13 cellular contexts compared by ENCODE assay signal in genomic region chr1:25329336-25329735, GRCh38. TPM values are rescaled to one million over a fixed set of nuclear protein-coding genes. Genes with fewer than 3 reads are reported as not detected.
DNase-seq lines count a peak whose midpoint lies in the region; ATAC-seq and TF ChIP-seq lines count a peak whose summit lies in the region.
"Not testable (repeated sequence)": the region's sequence is repeated elsewhere in the genome, so short reads cannot be mapped to it uniquely, and the experiment has no call there.
"Had no signal": no experiment of that assay in that cellular context is flagged by ENCODE, and none has a peak within 500 bp of the region (broad histone marks: within the 10 kb centered on the region; RNA-seq: fewer than 3 reads in every experiment).

No MANE protein-coding gene starts in this region.

- not testable (repeated sequence) for TF ChIP-seq CTCF in activated CD8-positive, alpha-beta T cell treated with anti-CD3 and anti-CD28 coated beads for 36 hours (IDR thresholded peaks at IDR 0.05); left ventricle myocardium inferior (IDR thresholded peaks at IDR 0.05; ENCODE audit: borderline replicate concordance)

- H3K4me3 ChIP-seq in ACC112 (ENCODE audit: low read depth, low read length); CD8-positive, alpha-beta memory T cell (ENCODE audit: low read length); left ventricle myocardium inferior: not testable (repeated sequence)

- ATAC-seq in T-helper 17 cell; activated CD8-positive, alpha-beta T cell treated with anti-CD3 and anti-CD28 coated beads for 36 hours; natural killer cell treated with Interleukin-12 subunit alpha and Interleukin-12 subunit beta and Interleukin-15 and Interleukin-18, amount 100 ng/mL, for 72 hours: not testable (repeated sequence)

- intact Hi-C loops in activated CD8-positive, alpha-beta T cell treated with anti-CD3 and anti-CD28 coated beads for 36 hours (cut with micrococcal nuclease); left ventricle myocardium inferior (cut with micrococcal nuclease): not testable (repeated sequence)

- not testable (repeated sequence) for DNase-seq in CD8-positive, alpha-beta memory T cell; T-helper 17 cell; activated CD8-positive, alpha-beta T cell treated with anti-CD3 and anti-CD28 coated beads for 36 hours; left ventricle myocardium inferior; natural killer cell treated with Interleukin-12 subunit alpha and Interleukin-12 subunit beta and Interleukin-15 and Interleukin-18, amount 100 ng/mL, for 72 hours (ENCODE audit: low spot score)

- POLR2A ChIA-PET in CD8-positive, alpha-beta memory T cell (lab: Charles Lee); activated CD8-positive, alpha-beta T cell treated with anti-CD3 and anti-CD28 coated beads for 36 hours (lab: Charles Lee): not testable (repeated sequence)

- H3K27me3 Mint-ChIP-seq in CD8-positive, alpha-beta memory T cell; T-helper 17 cell; activated CD8-positive, alpha-beta T cell treated with anti-CD3 and anti-CD28 coated beads for 36 hours; activated naive CD8-positive, alpha-beta T cell; natural killer cell treated with Interleukin-12 subunit alpha and Interleukin-12 subunit beta and Interleukin-15 and Interleukin-18, amount 100 ng/mL, for 72 hours: not testable (repeated sequence)

- not testable (repeated sequence) for H3K27me3 ChIP-seq in ACC112 (ENCODE audit: insufficient read depth, low read length); CD8-positive, alpha-beta memory T cell (ENCODE audit: insufficient read depth, low read length, poor library complexity, severe bottlenecking); left ventricle myocardium inferior (ENCODE audit: low read depth)

- not testable (repeated sequence) for H3K36me3 ChIP-seq in ACC112 (ENCODE audit: insufficient read depth, low read length); CD8-positive, alpha-beta memory T cell (ENCODE audit: insufficient read depth, low read length); left ventricle myocardium inferior

- not testable (repeated sequence) for H3K4me1 ChIP-seq in ACC112 (ENCODE audit: control insufficient read depth, insufficient read depth, low read length, unreplicated experiment); CD8-positive, alpha-beta memory T cell (ENCODE audit: insufficient read depth, low read length)
- H3K4me1 ChIP-seq in left ventricle myocardium inferior, result peaks cover 15% of the 10 kb centered on the region

- H3K4me1 Mint-ChIP-seq in CD8-positive, alpha-beta memory T cell, result peaks cover 16 to 43% (median 33%) of the 10 kb centered on the region in 3 donors
- peaks cover 20% of the 10 kb centered on the region for H3K4me1 Mint-ChIP-seq in T-helper 17 cell
- H3K4me1 Mint-ChIP-seq in activated CD8-positive, alpha-beta T cell treated with anti-CD3 and anti-CD28 coated beads for 36 hours (ENCODE audit: low read depth), result peaks cover 29% of the 10 kb centered on the region
- H3K4me1 Mint-ChIP-seq in activated naive CD8-positive, alpha-beta T cell (ENCODE audit: low read depth), result peaks cover 40% of the 10 kb centered on the region
- H3K4me1 Mint-ChIP-seq in natural killer cell treated with Interleukin-12 subunit alpha and Interleukin-12 subunit beta and Interleukin-15 and Interleukin-18, amount 100 ng/mL, for 72 hours (ENCODE audit: low read depth in 2 of 2), result peaks cover 0 to 18% of the 10 kb centered on the region in 2 donors

- H3K4me3 Mint-ChIP-seq in CD8-positive, alpha-beta memory T cell, result peak overlapping the region in 3 of 7 donors; percentile 50 to 66 (median 63)
- H3K4me3 Mint-ChIP-seq in T-helper 17 cell, result peak overlapping the region; percentile 41
- not testable (repeated sequence) for H3K4me3 Mint-ChIP-seq in activated CD8-positive, alpha-beta T cell treated with anti-CD3 and anti-CD28 coated beads for 36 hours; activated naive CD8-positive, alpha-beta T cell
- peak overlapping the region; percentile 63 for H3K4me3 Mint-ChIP-seq in natural killer cell treated with Interleukin-12 subunit alpha and Interleukin-12 subunit beta and Interleukin-15 and Interleukin-18, amount 100 ng/mL, for 72 hours

- not testable (repeated sequence) for H3K9me3 ChIP-seq in CD8-positive, alpha-beta memory T cell (ENCODE audit: low read length); T-helper 17 cell (ENCODE audit: control insufficient read depth, low read length, poor library complexity, severe bottlenecking); left ventricle myocardium inferior (replicated peaks)

- H2AFZ ChIP-seq in ACC112 (ENCODE audit: low read length, unreplicated experiment), result not testable (repeated sequence)

- H3K27ac Mint-ChIP-seq in CD8-positive, alpha-beta memory T cell, result peak overlapping the region in 7 of 8 donors; percentile 76 to 95 (median 90)
- H3K27ac Mint-ChIP-seq in T-helper 17 cell, result peak overlapping the region; percentile 97
- H3K27ac Mint-ChIP-seq in activated CD8-positive, alpha-beta T cell treated with anti-CD3 and anti-CD28 coated beads for 36 hours, result peak overlapping the region; percentile 70
- peak overlapping the region; percentile 18 for H3K27ac Mint-ChIP-seq in activated naive CD8-positive, alpha-beta T cell
- H3K27ac Mint-ChIP-seq in natural killer cell treated with Interleukin-12 subunit alpha and Interleukin-12 subunit beta and Interleukin-15 and Interleukin-18, amount 100 ng/mL, for 72 hours, result peak overlapping the region in 1 of 2 donors; percentile 70

- CTCF ChIA-PET in CD8-positive, alpha-beta memory T cell (lab: Charles Lee), result not testable (repeated sequence)
- CTCF ChIA-PET in activated CD8-positive, alpha-beta T cell treated with anti-CD3 and anti-CD28 coated beads for 36 hours (lab: Charles Lee), result interaction anchor here (0.9 kb wide), 1 partner anchor 89 kb away, joined by 3 read pairs; no protein-coding TSS in a partner anchor

- peaks cover 0 to 17% (median 1%) of the 10 kb centered on the region in 3 donors for H3K36me3 Mint-ChIP-seq in CD8-positive, alpha-beta memory T cell
- not testable (repeated sequence) for H3K36me3 Mint-ChIP-seq in T-helper 17 cell (ENCODE audit: low read depth); activated naive CD8-positive, alpha-beta T cell; natural killer cell treated with Interleukin-12 subunit alpha and Interleukin-12 subunit beta and Interleukin-15 and Interleukin-18, amount 100 ng/mL, for 72 hours
- H3K36me3 Mint-ChIP-seq in activated CD8-positive, alpha-beta T cell treated with anti-CD3 and anti-CD28 coated beads for 36 hours (ENCODE audit: low read depth), result peaks cover 16% of the 10 kb centered on the region

- not testable (repeated sequence) for H3K79me2 ChIP-seq in ACC112 (ENCODE audit: control insufficient read depth, insufficient read depth, low read length, unreplicated experiment)

- peak overlapping the region; percentile 93 for H3K27ac ChIP-seq in ACC112 (ENCODE audit: low read depth, low read length)
- H3K27ac ChIP-seq in CD8-positive, alpha-beta memory T cell (ENCODE audit: low read depth, low read length), result not testable (repeated sequence)
- peak overlapping the region; percentile 51 for H3K27ac ChIP-seq in left ventricle myocardium inferior (replicated peaks)

- H3K9me3 Mint-ChIP-seq in CD8-positive, alpha-beta memory T cell; activated CD8-positive, alpha-beta T cell treated with anti-CD3 and anti-CD28 coated beads for 36 hours; activated naive CD8-positive, alpha-beta T cell (ENCODE audit: low read depth); natural killer cell treated with Interleukin-12 subunit alpha and Interleukin-12 subunit beta and Interleukin-15 and Interleukin-18, amount 100 ng/mL, for 72 hours: not testable (repeated sequence)

RNA-seq across cellular contexts. Expression of gene TMEM50A, which starts 8.8 kb away (rescaled TPM):
- 100 to 1,000 TPM; 110 to 117 TPM for total RNA-seq in CD8-positive, alpha-beta memory T cell
- polyA plus RNA-seq in CD8-positive, alpha-beta memory T cell, result 217 TPM
- total RNA-seq in T-helper 17 cell, result 100 to 1,000 TPM in 1 of 2 donors, 10 to 100 TPM in 1; 99.8 to 144 TPM
- total RNA-seq in activated CD8-positive, alpha-beta T cell treated with anti-CD3 and anti-CD28 coated beads for 36 hours, result 10 to 100 TPM; 88.5 to 89.3 TPM
- total RNA-seq in left ventricle myocardium inferior, result 72.0 TPM
- total RNA-seq in natural killer cell treated with Interleukin-12 subunit alpha and Interleukin-12 subunit beta and Interleukin-15 and Interleukin-18, amount 100 ng/mL, for 72 hours, result 100 to 1,000 TPM in 1 of 2 donors, 10 to 100 TPM in 1; 73.1 to 125 TPM

RNA-seq across cellular contexts. Expression of gene RHD, which starts 57.0 kb away (rescaled TPM):
- not detected for total RNA-seq in CD8-positive, alpha-beta memory T cell
- polyA plus RNA-seq in CD8-positive, alpha-beta memory T cell, result 0.46 TPM
- 1 to 10 TPM in 1 of 2 donors, under 1 TPM in 1; 0.20 to 5.0 TPM for total RNA-seq in T-helper 17 cell
- not detected for total RNA-seq in activated CD8-positive, alpha-beta T cell treated with anti-CD3 and anti-CD28 coated beads for 36 hours
- total RNA-seq in left ventricle myocardium inferior, result not detected
- total RNA-seq in natural killer cell treated with Interleukin-12 subunit alpha and Interleukin-12 subunit beta and Interleukin-15 and Interleukin-18, amount 100 ng/mL, for 72 hours, result not detected
- total RNA-seq: Caco-2, H4, NCI-H460, PC-3, Right ventricle myocardium superior, RPMI7951 had no signal
